In the genomic region with DNA sequence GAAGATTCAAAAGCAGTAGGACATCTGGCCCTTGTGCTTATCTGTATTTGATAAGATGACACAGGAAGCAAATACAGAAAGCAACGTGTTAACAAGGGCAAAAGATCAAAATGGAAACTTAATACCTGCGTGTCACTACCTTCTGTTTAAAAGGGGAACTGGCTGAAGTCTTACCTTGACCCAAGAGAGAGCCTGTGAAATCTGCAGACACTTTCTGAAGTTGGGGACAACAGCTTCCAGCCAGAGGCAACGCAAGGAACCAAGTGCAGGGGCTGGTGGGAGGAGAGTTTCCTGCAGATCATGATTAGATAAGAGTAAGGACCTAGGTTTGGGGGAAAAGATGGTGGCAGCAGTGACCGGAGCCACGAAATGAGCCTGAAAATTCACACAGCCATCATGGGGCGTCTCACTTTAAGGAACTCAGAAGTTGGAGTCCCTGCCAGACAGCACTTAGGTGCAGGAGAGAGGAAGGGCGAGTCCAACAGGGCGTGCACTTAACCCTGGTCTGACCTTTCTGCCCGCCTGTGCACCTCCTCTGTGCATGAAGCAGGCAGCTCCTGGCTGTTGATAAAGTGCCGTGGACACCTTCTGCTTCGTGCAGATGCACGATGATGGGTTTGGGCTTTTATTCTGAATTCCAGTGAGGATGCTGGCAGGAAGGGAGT, we compare ENCODE assay signal across 9 cellular contexts.
DNase-seq lines count a peak whose midpoint lies in the region; ATAC-seq and TF ChIP-seq lines count a peak whose summit lies in the region.
"Had no signal": no experiment of that assay in that cellular context is flagged by ENCODE, and none has a peak within 500 bp of the region (broad histone marks: within the 10 kb centered on the region; RNA-seq: fewer than 3 reads in every experiment).

No MANE protein-coding gene starts in this region.

- intact Hi-C loops in dendritic cell treated with granulocyte-macrophage colony-stimulating factor and Interleukin-4, amounts not matched to agents 40 ng/mL and 50 ng/mL, for 4 days (cut with micrococcal nuclease) = loop anchor here (5.0 kb wide), 1 partner anchor 78 kb away; no protein-coding TSS in a partner anchor

- no peaks in the 10 kb centered on the region for H3K9me3 ChIP-seq in muscle layer of colon (ENCODE audit: low read length)
- H3K9me3 ChIP-seq: BLaER1 had no signal

- no peak overlapping the region for H3K9ac ChIP-seq in muscle layer of colon (ENCODE audit: low read length)
- H3K9ac ChIP-seq: BLaER1 had no signal

- ATAC-seq in HG02759 (IDR thresholded peaks at IDR 0.05; ENCODE audit: unreplicated experiment) = no peak

- no peak overlapping the region for H3K4me3 ChIP-seq in muscle layer of colon (ENCODE audit: low read depth in 1 of 2, low read length in 2 of 2)
- H3K4me3 ChIP-seq: BLaER1 had no signal

- peaks cover 19% of the 10 kb centered on the region for H3K36me3 ChIP-seq in muscle layer of colon (ENCODE audit: insufficient read depth, low read length)

- no peaks in the 10 kb centered on the region for H3K27me3 Mint-ChIP-seq in dendritic cell treated with granulocyte-macrophage colony-stimulating factor and Interleukin-4, amounts not matched to agents 40 ng/mL and 50 ng/mL, for 4 days

- peaks cover 66% of the 10 kb centered on the region for H3K4me1 Mint-ChIP-seq in dendritic cell treated with granulocyte-macrophage colony-stimulating factor and Interleukin-4, amounts not matched to agents 40 ng/mL and 50 ng/mL, for 4 days (ENCODE audit: low read depth)

- DNase-seq in stimulated activated CD4-positive, alpha-beta T cell treated with anti-CD3 and anti-CD28 coated beads, Interleukin-15, amount 100 ng/mL, for 24 hours = peak; percentile 44
- DNase-seq in stimulated activated CD4-positive, alpha-beta T cell treated with anti-CD3 and anti-CD28 coated beads, Interleukin-2, amount 100 ng/mL, for 48 hours = no peak
- DNase-seq in HK-2 (ENCODE audit: unreplicated experiment) (no peak), GM13976 (ENCODE audit: low spot score) (no peak), NCI-H446 treated with DMSO at 0.1 percent for 48 hours (lab: John Stamatoyannopoulos, UW) (no peak)

- peaks cover 33% of the 10 kb centered on the region for H3K36me3 Mint-ChIP-seq in dendritic cell treated with granulocyte-macrophage colony-stimulating factor and Interleukin-4, amounts not matched to agents 40 ng/mL and 50 ng/mL, for 4 days (ENCODE audit: low read depth)

- peaks cover 27% of the 10 kb centered on the region for H3K4me1 ChIP-seq in muscle layer of colon (ENCODE audit: insufficient read depth, low read length)

- no peaks in the 10 kb centered on the region for H3K27me3 ChIP-seq in muscle layer of colon (ENCODE audit: control insufficient read depth in 1 of 2, insufficient read depth in 2 of 2, low read length in 2 of 2)

- in situ Hi-C loops in GM13976 (cut with MboI; ENCODE audit: low sequenced_read_pairs, unreplicated experiment) = no loop called here

- H3K9me3 Mint-ChIP-seq in dendritic cell treated with granulocyte-macrophage colony-stimulating factor and Interleukin-4, amounts not matched to agents 40 ng/mL and 50 ng/mL, for 4 days = no peaks in the 10 kb centered on the region

- H3K4me3 Mint-ChIP-seq in dendritic cell treated with granulocyte-macrophage colony-stimulating factor and Interleukin-4, amounts not matched to agents 40 ng/mL and 50 ng/mL, for 4 days = peak overlapping the region; percentile 10

- TF ChIP-seq CTCF in GM13976 (IDR thresholded peaks at IDR 0.05; ENCODE audit: borderline replicate concordance, control extremely low read depth, extremely low read depth, insufficient read depth, missing control alignments) = no peak

- H3K27ac Mint-ChIP-seq in dendritic cell treated with granulocyte-macrophage colony-stimulating factor and Interleukin-4, amounts not matched to agents 40 ng/mL and 50 ng/mL, for 4 days = peak overlapping the region; percentile 56

- H3K27ac ChIP-seq in muscle layer of colon (ENCODE audit: low read depth, low read length) = peak overlapping the region; percentile 27
- H3K27ac ChIP-seq: BLaER1 had no signal
